In genomic region chr3:164380156-164380555, GRCh38 we compare ENCODE assay signal across 19 cellular contexts.
A peak's percentile ranks its signal among the peaks of the same experiment; 100 is the strongest.
DNase-seq lines count a peak whose midpoint lies in the region; ATAC-seq, FAIRE-seq and TF ChIP-seq lines count a peak whose summit lies in the region.
"Had no signal": no experiment of that assay in that cellular context is flagged by ENCODE, and none has a peak within 500 bp of the region (broad histone marks: within the 10 kb centered on the region; RNA-seq: fewer than 3 reads in every experiment).

No MANE protein-coding gene starts in this region.

- intact Hi-C loops in mucosa of descending colon (cut with DNase I, micrococcal nuclease): no loop called here

- no peaks in the 10 kb centered on the region for H3K27me3 Mint-ChIP-seq in endothelial cell (ENCODE audit: unreplicated experiment)
- H3K27me3 Mint-ChIP-seq: CD4-positive, alpha-beta memory T cell had no signal

- peaks cover 4% of the 10 kb centered on the region for H3K4me1 ChIP-seq in mucosa of descending colon (ENCODE audit: low read depth)

- H3K9me3 ChIP-seq in mucosa of descending colon: no peaks in the 10 kb centered on the region

- DNase-seq in ELF-1 (ENCODE audit: low read depth, low spot score) (peak; percentile 28), islet precursor cell (peak; percentile 60), mucosa of descending colon (no peak), endothelial cell (ENCODE audit: low spot score) (no peak), HTR-8/SVneo (ENCODE audit: insufficient read length, low spot score) (no peak)
- DNase-seq in stimulated activated CD4-positive, alpha-beta T cell treated with anti-CD3 and anti-CD28 coated beads, Interleukin-2, amount 100 ng/mL, for 24 hours: no peak
- DNase-seq: C1 segment of cervical spinal cord; Calu3; CD4-positive, alpha-beta memory T cell; COR-L47; DMS153; DMS79 treated with DMSO at 0.1 percent for 48 hours; GM23248; H7; HCEC 1CT had no signal

- TF ChIP-seq CTCF in mucosa of descending colon (IDR thresholded peaks at IDR 0.05) (no peak), endothelial cell (IDR thresholded peaks at IDR 0.05; ENCODE audit: unreplicated experiment) (no peak)

- no peaks in the 10 kb centered on the region for H3K4me1 Mint-ChIP-seq in endothelial cell (ENCODE audit: unreplicated experiment)
- H3K4me1 Mint-ChIP-seq: CD4-positive, alpha-beta memory T cell had no signal

- H3K9me3 Mint-ChIP-seq in endothelial cell (ENCODE audit: unreplicated experiment): no peaks in the 10 kb centered on the region

- H3K27ac Mint-ChIP-seq in endothelial cell (ENCODE audit: unreplicated experiment): no peak overlapping the region
- H3K27ac Mint-ChIP-seq: CD4-positive, alpha-beta memory T cell had no signal

- no peak for FAIRE-seq in HTR-8/SVneo (lab: Jason Lieb, UNC)
- FAIRE-seq: G401.6, GM12892, GM19239, H1 had no signal

- no peaks in the 10 kb centered on the region for H3K36me3 Mint-ChIP-seq in endothelial cell (ENCODE audit: low read depth, unreplicated experiment)
- H3K36me3 Mint-ChIP-seq: CD4-positive, alpha-beta memory T cell had no signal

- H3K4me3 Mint-ChIP-seq in endothelial cell (ENCODE audit: unreplicated experiment): no peak overlapping the region
- H3K4me3 Mint-ChIP-seq: CD4-positive, alpha-beta memory T cell had no signal

- H3K36me3 ChIP-seq in mucosa of descending colon (ENCODE audit: low read depth): no peaks in the 10 kb centered on the region

- no peak overlapping the region for H3K4me3 ChIP-seq in mucosa of descending colon
- H3K4me3 ChIP-seq: GM23248 had no signal

- ATAC-seq in mucosa of descending colon: peak; percentile 38

Comparison
In these comparisons a context has a peak if more than half of its experiments do, and no peak if none do; other contexts are left out.
1. DNase-seq: peak in ELF-1 (single experiment) and islet precursor cell (single experiment); none in mucosa of descending colon (0 of 3), endothelial cell (single experiment), HTR-8/SVneo (single experiment) and stimulated activated CD4-positive, alpha-beta T cell treated with anti-CD3 and anti-CD28 coated beads, Interleukin-2, amount 100 ng/mL, for 24 hours (0 of 2).